In the genomic region with DNA sequence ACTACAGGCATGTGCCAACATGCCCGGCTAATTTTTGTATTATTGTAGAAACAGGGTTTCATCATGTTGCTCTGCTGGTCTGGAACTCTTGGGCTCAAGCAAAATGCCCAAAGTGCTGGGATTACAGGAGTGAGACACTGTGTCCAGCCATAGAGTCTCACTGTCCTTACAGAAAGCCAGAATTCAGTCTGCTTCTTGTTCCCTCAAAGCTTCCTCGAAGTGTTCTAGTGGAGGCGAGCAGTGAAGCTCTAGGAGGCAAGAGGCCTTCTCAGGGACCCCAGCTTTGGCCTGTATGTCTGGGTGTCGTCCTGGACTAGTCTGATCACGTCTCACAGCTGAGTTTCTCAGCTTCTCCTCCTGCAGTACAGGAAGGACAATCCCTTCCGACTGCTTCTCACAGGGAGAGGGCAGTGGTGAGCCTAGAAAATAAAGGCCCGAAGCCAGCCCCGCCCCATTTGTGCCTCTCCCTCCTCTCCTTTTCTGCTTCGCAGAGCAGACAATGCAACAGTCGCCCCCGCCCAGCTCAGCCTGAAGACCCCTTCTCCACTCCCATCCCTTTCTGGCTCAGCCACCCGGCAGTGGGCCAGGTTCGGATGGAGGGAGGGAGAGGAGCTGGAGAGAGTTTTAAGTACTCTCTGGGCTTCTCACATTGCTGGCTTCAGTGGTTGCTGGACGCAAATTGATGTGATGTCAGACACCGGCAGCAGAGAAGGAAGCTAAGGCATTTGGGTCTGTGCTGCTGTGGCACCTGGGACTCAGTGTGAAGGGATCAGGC, we compare ENCODE assay signal across 8 cellular contexts. TPM values are rescaled to one million over a fixed set of nuclear protein-coding genes. Genes with fewer than 3 reads are reported as not detected.
DNase-seq lines count a peak whose midpoint lies in the region; ATAC-seq and TF ChIP-seq lines count a peak whose summit lies in the region.

No MANE protein-coding gene starts in this region.

- TF ChIP-seq CTCF in GM10266 (IDR thresholded peaks at IDR 0.05; ENCODE audit: control insufficient read depth, insufficient read depth, low read depth, missing control alignments) (peak; percentile 51), WERI-Rb-1 (IDR thresholded peaks at IDR 0.05; ENCODE audit: low read depth, low read length) (peak; percentile 79), chondrocyte (IDR thresholded peaks at IDR 0.05) (peak; percentile 77)

- ATAC-seq in HG02938 (IDR thresholded peaks at IDR 0.05; ENCODE audit: unreplicated experiment) (peak; percentile 72), GM18505 (IDR thresholded peaks at IDR 0.05; ENCODE audit: unreplicated experiment) (no peak)

- no peaks in the 10 kb centered on the region for H3K27me3 Mint-ChIP-seq in chondrocyte (ENCODE audit: low read depth)

- H3K9me3 Mint-ChIP-seq in chondrocyte (ENCODE audit: low read depth): no peaks in the 10 kb centered on the region

- TF ChIP-seq POLR2A in GM18505 (IDR thresholded peaks at IDR 0.05; ENCODE audit: borderline replicate concordance, extremely low read depth, insufficient read depth, insufficient read length): no peak

- H3K36me3 ChIP-seq in WERI-Rb-1: peaks cover 21% of the 10 kb centered on the region

- no peaks in the 10 kb centered on the region for H3K36me3 Mint-ChIP-seq in chondrocyte (ENCODE audit: low read depth)

- peak overlapping the region; percentile 55 for H3K4me3 Mint-ChIP-seq in chondrocyte (ENCODE audit: unreplicated experiment)

- H3K27me3 ChIP-seq in WERI-Rb-1 (ENCODE audit: insufficient read depth, low read depth, severe bottlenecking): peaks cover 24% of the 10 kb centered on the region

- H3K27ac ChIP-seq in WERI-Rb-1: peak overlapping the region; percentile 74

- DNase-seq in GM10266 (ENCODE audit: extremely low spot score) (peak; percentile 72), NCI-H2227 (lab: John Stamatoyannopoulos, UW; ENCODE audit: unreplicated experiment) (peak; percentile 83), WERI-Rb-1 (peak; percentile 93), chondrocyte (ENCODE audit: low spot score) (no peak), kidney tubule cell (ENCODE audit: low spot score) (peak; percentile 76)
- DNase-seq in stimulated activated CD4-positive, alpha-beta T cell treated with anti-CD3 and anti-CD28 coated beads, Interleukin-15, amount 100 ng/mL, for 48 hours (ENCODE audit: low read depth in 2 of 2): peak; percentile 25 to 50

- H3K4me1 Mint-ChIP-seq in chondrocyte (ENCODE audit: low read depth): peaks cover 21% of the 10 kb centered on the region

- peak overlapping the region; percentile 80 for H3K27ac Mint-ChIP-seq in chondrocyte (ENCODE audit: unreplicated experiment)

- peak overlapping the region; percentile 33 for H3K4me3 ChIP-seq in WERI-Rb-1 (ENCODE audit: low read depth, low read length)

- peaks cover 6% of the 10 kb centered on the region for H3K9me3 ChIP-seq in WERI-Rb-1 (ENCODE audit: severe bottlenecking)

RNA-seq across cellular contexts. Expression of gene FAM3A, which starts 11.1 kb away (rescaled TPM):
- 35.7 to 38.5 TPM (median 36.5 TPM) in 3 replicates for total RNA-seq in chondrocyte

RNA-seq across cellular contexts. Expression of gene G6PD, which starts 19.6 kb away (rescaled TPM):
- 63.9 to 165 TPM (median 67.6 TPM) in 3 replicates for total RNA-seq in chondrocyte

RNA-seq across cellular contexts. Expression of gene IKBKG, which starts 20.3 kb away (rescaled TPM):
- total RNA-seq in chondrocyte: 21.6 to 28.3 TPM (median 22.4 TPM) in 3 replicates

RNA-seq across cellular contexts. Expression of gene SLC10A3, which starts 36.7 kb away (rescaled TPM):
- 26.8 to 28.9 TPM (median 28.9 TPM) in 3 replicates for total RNA-seq in chondrocyte

RNA-seq across cellular contexts. Expression of gene UBL4A, which starts 40.7 kb away (rescaled TPM):
- 20.8 to 21.2 TPM (median 20.8 TPM) in 3 replicates for total RNA-seq in chondrocyte
